In genomic region chr12:57111046-57111698, GRCh38 we compare ENCODE assay signal across 7 cellular contexts. TPM values are rescaled to one million over a fixed set of nuclear protein-coding genes. Genes with fewer than 3 reads are reported as not detected.
DNase-seq lines count a peak whose midpoint lies in the region; ATAC-seq, FAIRE-seq and TF ChIP-seq lines count a peak whose summit lies in the region.

Gene STAT6, minus strand, starts transcription at chr12:57111362. Its CDS starts 3,084 bp downstream, at chr12:57108278.

- H3K27ac ChIP-seq in endothelial cell of umbilical vein (ENCODE audit: insufficient read depth, low read depth, low read length), result peak within 1 kb of the TSS; percentile 79

- no peaks in the 10 kb centered on the region for H3K9me1 ChIP-seq in endothelial cell of umbilical vein (replicated peaks; ENCODE audit: control insufficient read depth, extremely low read depth, insufficient read depth, low read length)

- H3K9ac ChIP-seq in endothelial cell of umbilical vein (replicated peaks; ENCODE audit: extremely low read depth, insufficient read depth, low read length) (peak within 1 kb of the TSS; percentile 64), mucosa of stomach (ENCODE audit: low read length) (peak within 1 kb of the TSS; percentile 99)

- dilution Hi-C loops in endothelial cell of umbilical vein (cut with MboI; ENCODE audit: extremely low pct_ligation_motif_present, low sequenced_read_pairs), result no loop called here

- peaks cover 60% of the 10 kb centered on the region for H3K36me3 Mint-ChIP-seq in stimulated activated effector memory CD8-positive, alpha-beta T cell treated with anti-CD3 and anti-CD28 coated beads, Interleukin-12 subunit alpha, Interleukin-12 subunit beta, amount 100 ng/mL, for 72 hours

- peak within 1 kb of the TSS; percentile 36 for H2AFZ ChIP-seq in endothelial cell of umbilical vein (ENCODE audit: low read depth, low read length)

- H3K9me3 ChIP-seq in endothelial cell of umbilical vein (replicated peaks; ENCODE audit: control insufficient read depth, insufficient read depth, low read length) (no peaks in the 10 kb centered on the region), mucosa of stomach (ENCODE audit: control insufficient read depth, low read length) (no peaks in the 10 kb centered on the region)

- H3K4me3 ChIP-seq in endothelial cell of umbilical vein (replicated peaks in 1 of 3; ENCODE audit: insufficient read depth in 1 of 3, low read depth in 1 of 3, low read length in 3 of 3) (peak within 1 kb of the TSS; percentile 31 to 72 (median 65)), mucosa of stomach (ENCODE audit: low read length) (peak within 1 kb of the TSS; percentile 97)

- POLR2A ChIA-PET in endothelial cell of umbilical vein (lab: Charles Lee), result interaction anchor here (1.1 to 1.9 kb wide), 6 partner anchors 13 to 118 kb away, joined by 3 to 9 read pairs (median 5); partner anchors contain the start of genes NAB2 and SHMT2

- no TSS peak for BruUV-seq in endothelial cell of umbilical vein (replicated peaks; lab: Mats Ljungman, UMichigan)

- H3K36me3 ChIP-seq in endothelial cell of umbilical vein (ENCODE audit: control insufficient read depth in 2 of 2, extremely low read depth in 1 of 2, insufficient read depth in 2 of 2, low read length in 2 of 2) (peaks cover 0 to 12% of the 10 kb centered on the region in 2 experiments), mucosa of stomach (ENCODE audit: control insufficient read depth, insufficient read depth, low read length) (peaks cover 8% of the 10 kb centered on the region)

- H4K20me1 ChIP-seq in endothelial cell of umbilical vein (replicated peaks; ENCODE audit: control insufficient read depth, extremely low read depth, insufficient read depth, low read length), result no peaks in the 10 kb centered on the region

- peak within 1 kb of the TSS; percentile 88 for H3K4me3 Mint-ChIP-seq in stimulated activated effector memory CD8-positive, alpha-beta T cell treated with anti-CD3 and anti-CD28 coated beads, Interleukin-12 subunit alpha, Interleukin-12 subunit beta, amount 100 ng/mL, for 72 hours

- no peak for TF ChIP-seq CTCF in endothelial cell of umbilical vein (IDR thresholded peaks at IDR 0.05; ENCODE audit: extremely low read depth in 1 of 2, insufficient read depth in 1 of 2, low read depth in 1 of 2, low read length in 2 of 2)

- CTCF ChIA-PET in endothelial cell of umbilical vein (lab: Charles Lee), result interaction anchor here (1.0 to 3.5 kb wide), 21 partner anchors 7 to 475 kb away, joined by 3 to 449 read pairs (median 9); partner anchors contain the start of genes LRP1, NAB2, NEMP1 and TAC3

- H3K27me3 ChIP-seq in endothelial cell of umbilical vein (ENCODE audit: control insufficient read depth in 2 of 2, insufficient read depth in 2 of 2, low read length in 2 of 2) (peaks cover 0 to 2% of the 10 kb centered on the region in 2 experiments), mucosa of stomach (ENCODE audit: control insufficient read depth, insufficient read depth, low read length) (no peaks in the 10 kb centered on the region)

- intact Hi-C loops in endothelial cell of umbilical vein (cut with micrococcal nuclease), result loop anchor here (5.0 kb wide), 2 partner anchors 131 to 474 kb away; no protein-coding TSS in a partner anchor

- no peak for DNase-seq in GM18507 (ENCODE audit: extremely low spot score, insufficient read length, low read depth)
- DNase-seq in NCI-H69 (lab: John Stamatoyannopoulos, UW), result peak; percentile 14
- peak; percentile 82 for DNase-seq in activated CD8-positive, alpha-beta memory T cell treated with anti-CD3 and anti-CD28 coated beads, Interleukin-2, amount 50 U/mL, for 1 hour (ENCODE audit: extremely low read depth)
- peak; percentile 79 for DNase-seq in endothelial cell of umbilical vein (ENCODE audit: low read depth, low spot score)
- peak; percentile 59 to 81 for DNase-seq in stimulated activated effector memory CD8-positive, alpha-beta T cell treated with anti-CD3 and anti-CD28 coated beads, Interleukin-12 subunit alpha, Interleukin-12 subunit beta, amount 100 ng/mL, for 72 hours (ENCODE audit: low spot score in 2 of 2)

- peak; percentile 31 for TF ChIP-seq POLR2A in endothelial cell of umbilical vein (IDR thresholded peaks at IDR 0.05; ENCODE audit: low read depth, low read length)

- peak within 1 kb of the TSS; percentile 78 for H3K4me2 ChIP-seq in endothelial cell of umbilical vein (ENCODE audit: insufficient read depth, low read length)

- H3K4me1 ChIP-seq in endothelial cell of umbilical vein (ENCODE audit: control insufficient read depth, extremely low read depth, insufficient read depth, low read length) (peaks cover 14% of the 10 kb centered on the region), mucosa of stomach (ENCODE audit: control insufficient read depth, insufficient read depth, low read length) (peaks cover 32% of the 10 kb centered on the region)

- peak; percentile 69 for ATAC-seq in HG02885 (IDR thresholded peaks at IDR 0.05; ENCODE audit: poor library complexity, unreplicated experiment)
- peak; percentile 79 for ATAC-seq in stimulated activated effector memory CD8-positive, alpha-beta T cell treated with anti-CD3 and anti-CD28 coated beads, Interleukin-12 subunit alpha, Interleukin-12 subunit beta, amount 100 ng/mL, for 72 hours

- H3K9me3 Mint-ChIP-seq in stimulated activated effector memory CD8-positive, alpha-beta T cell treated with anti-CD3 and anti-CD28 coated beads, Interleukin-12 subunit alpha, Interleukin-12 subunit beta, amount 100 ng/mL, for 72 hours, result no peaks in the 10 kb centered on the region

- peak within 1 kb of the TSS; percentile 95 for H3K27ac Mint-ChIP-seq in stimulated activated effector memory CD8-positive, alpha-beta T cell treated with anti-CD3 and anti-CD28 coated beads, Interleukin-12 subunit alpha, Interleukin-12 subunit beta, amount 100 ng/mL, for 72 hours

- H3K79me2 ChIP-seq in endothelial cell of umbilical vein (ENCODE audit: control insufficient read depth, insufficient read depth, low read length), result peaks cover 13% of the 10 kb centered on the region

- FAIRE-seq in GM18507 (lab: Jason Lieb, UNC), result peak; percentile 95
- FAIRE-seq in endothelial cell of umbilical vein (lab: Jason Lieb, UNC), result peak; percentile 97

- peaks cover 60% of the 10 kb centered on the region for H3K4me1 Mint-ChIP-seq in stimulated activated effector memory CD8-positive, alpha-beta T cell treated with anti-CD3 and anti-CD28 coated beads, Interleukin-12 subunit alpha, Interleukin-12 subunit beta, amount 100 ng/mL, for 72 hours

TF ChIP-seq in endothelial cell of umbilical vein, 7 proteins besides CTCF, POLR2A, EP300 and RAD21:
- no peak for TF ChIP-seq MAX (IDR thresholded peaks at IDR 0.05; ENCODE audit: insufficient read depth, insufficient read length)
- peak; percentile 16 for TF ChIP-seq POLR2AphosphoS5 (IDR thresholded peaks at IDR 0.05; ENCODE audit: insufficient read depth, low read depth, low read length)

RNA-seq across cellular contexts. Expression of gene STAT6, which starts in this region (rescaled TPM):
- total RNA-seq in endothelial cell of umbilical vein, result 101 and 136 TPM in 2 replicates
- 147 and 164 TPM in 2 replicates for polyA plus RNA-seq in endothelial cell of umbilical vein
- 90.9 and 106 TPM in 2 replicates for polyA plus RNA-seq in endothelial cell of umbilical vein (2011; cell fraction: cytosol; rRNA removed)
- 343 and 418 TPM in 2 replicates for polyA plus RNA-seq in endothelial cell of umbilical vein (2011; cell fraction: nucleus; rRNA removed)
- polyA plus RNA-seq in endothelial cell of umbilical vein (2012), result 112 and 122 TPM in 2 replicates
- 126 and 150 TPM in 2 replicates for polyA minus RNA-seq in endothelial cell of umbilical vein
- 47.6 TPM for polyA minus RNA-seq in endothelial cell of umbilical vein (2011; cell fraction: cytosol; rRNA and poly(A)+ RNA removed)
- 64.2 and 65.2 TPM in 2 replicates for polyA minus RNA-seq in endothelial cell of umbilical vein (2011; cell fraction: nucleus; rRNA and poly(A)+ RNA removed)
